8 cellular contexts compared by ENCODE assay signal in genomic region chr4:109434793-109435080, GRCh38. TPM values are rescaled to one million over a fixed set of nuclear protein-coding genes. Genes with fewer than 3 reads are reported as not detected.
A peak's percentile ranks its signal among the peaks of the same experiment; 100 is the strongest.
DNase-seq lines count a peak whose midpoint lies in the region; ATAC-seq and TF ChIP-seq lines count a peak whose summit lies in the region.

No MANE protein-coding gene starts in this region.

- no peak overlapping the region for H3K27ac ChIP-seq in SK-N-MC
- H3K27ac ChIP-seq in esophagus squamous epithelium = peak overlapping the region; percentile 92 to 97 (median 96)
- peak overlapping the region; percentile 93 to 96 for H3K27ac ChIP-seq in prostate gland

- intact Hi-C loops in esophagus squamous epithelium (cut with DNase I) = loop anchor here (10.0 kb wide), 2 partner anchors 130 to 290 kb away; partner anchors contain the start of gene MCUB
- intact Hi-C loops in prostate gland (cut with DNase I) = loop anchor here (5.0 kb wide), 2 partner anchors 268 to 383 kb away; partner anchors contain the start of genes CASP6 and GAR1

- peak; percentile 28 for DNase-seq in ELR (ENCODE audit: low read depth)
- no peak for DNase-seq in SK-N-MC (ENCODE audit: low read depth, low spot score)
- DNase-seq in esophagus squamous epithelium (lab: John Stamatoyannopoulos, UW) = no peak
- DNase-seq in prostate gland (ENCODE audit: low spot score) = no peak
- no peak for DNase-seq in HK-2 (ENCODE audit: unreplicated experiment)
- DNase-seq in NK-92 treated with Interleukin-12 subunit alpha and Interleukin-12 subunit beta, amount 100 ng/mL, for 24 hours (lab: John Stamatoyannopoulos, UW) = no peak

- TF ChIP-seq CTCF in esophagus squamous epithelium (IDR thresholded peaks at IDR 0.05) = no peak
- TF ChIP-seq CTCF in prostate gland (IDR thresholded peaks at IDR 0.05) = no peak

- ATAC-seq in GM21576 (IDR thresholded peaks at IDR 0.05; ENCODE audit: unreplicated experiment) = no peak
- ATAC-seq in GM19463 (IDR thresholded peaks at IDR 0.05; ENCODE audit: unreplicated experiment) = no peak

- H3K36me3 ChIP-seq in SK-N-MC (ENCODE audit: insufficient read depth, low read length) = no peaks in the 10 kb centered on the region
- H3K36me3 ChIP-seq in esophagus squamous epithelium = peaks cover 0 to 11% (median 0%) of the 10 kb centered on the region in 3 donors
- no peaks in the 10 kb centered on the region for H3K36me3 ChIP-seq in prostate gland

- 8 to 13% methylated on average over 6 of the region's 6 CpGs for WGBS in esophagus squamous epithelium, 2 donors
- WGBS in prostate gland = 4% methylated on average over 6 of the region's 6 CpGs

- H3K9me3 ChIP-seq in SK-N-MC (ENCODE audit: low read depth, low read length) (no peaks in the 10 kb centered on the region), esophagus squamous epithelium (no peaks in the 10 kb centered on the region), prostate gland (no peaks in the 10 kb centered on the region)

- H3K4me3 ChIP-seq in SK-N-MC (peak overlapping the region; percentile 88), esophagus squamous epithelium (peak overlapping the region; percentile 85 to 93 (median 86)), prostate gland (peak overlapping the region; percentile 79 to 87)

- peak overlapping the region; percentile 87 for H3K9ac ChIP-seq in SK-N-MC (ENCODE audit: insufficient read length)

- TF ChIP-seq POLR2A in esophagus squamous epithelium (IDR thresholded peaks at IDR 0.05) (no peak), prostate gland (IDR thresholded peaks at IDR 0.05) (no peak)

- peaks cover 24 to 67% (median 42%) of the 10 kb centered on the region in 3 donors for H3K4me1 ChIP-seq in esophagus squamous epithelium
- peaks cover 10% of the 10 kb centered on the region for H3K4me1 ChIP-seq in prostate gland (replicated peaks)

- H3K27me3 ChIP-seq in esophagus squamous epithelium (no peaks in the 10 kb centered on the region), prostate gland (replicated peaks; ENCODE audit: insufficient read depth) (no peaks in the 10 kb centered on the region)

RNA-seq across cellular contexts. Expression of gene SEC24B, which starts 1.1 kb away (rescaled TPM):
- total RNA-seq in esophagus squamous epithelium = 10 to 100 TPM; 20.4 to 38.5 (median 29.1) TPM
- 10 to 100 TPM; 27.6 to 44.1 TPM for total RNA-seq in prostate gland
